In genomic region chr13:93002071-93002470, GRCh38 we compare ENCODE assay signal across 18 cellular contexts.
"Had no signal": no experiment of that assay in that cellular context is flagged by ENCODE, and none has a peak within 500 bp of the region (broad histone marks: within the 10 kb centered on the region; RNA-seq: fewer than 3 reads in every experiment).

No MANE protein-coding gene starts in this region.

- H3K4me3 ChIP-seq: body of pancreas, gastrocnemius medialis, heart left ventricle, lower lobe of right lung, pancreas, thyroid gland had no signal

- H3K36me3 ChIP-seq: gastrocnemius medialis, heart left ventricle, lower lobe of right lung, pancreas, thyroid gland had no signal

- H3K36me3 Mint-ChIP-seq: activated CD4-positive, alpha-beta memory T cell treated with anti-CD3 and anti-CD28 coated beads for 36 hours; activated CD8-positive, alpha-beta memory T cell treated with anti-CD3 and anti-CD28 coated beads, Interleukin-2, amount 10 ng/mL, durations not matched to agents 7 days and 5 days; activated naive CD4-positive, alpha-beta T cell treated with anti-CD3 and anti-CD28 coated beads, Interleukin-2, amount 10 ng/mL, durations not matched to agents 7 days and 5 days; naive B cell; stimulated activated naive B cell treated with anti-CD40 and anti-IgM and Interleukin-4, amounts not matched to agents 10 μg/mL and 1 μg/mL and 100 μg/mL, for 72 hours had no signal

- H3K4me3 Mint-ChIP-seq: activated CD4-positive, alpha-beta memory T cell treated with anti-CD3 and anti-CD28 coated beads for 36 hours; activated CD4-positive, alpha-beta T cell treated with anti-CD3 and anti-CD28 coated beads for 36 hours; activated CD8-positive, alpha-beta memory T cell treated with anti-CD3 and anti-CD28 coated beads, Interleukin-2, amount 10 ng/mL, durations not matched to agents 7 days and 5 days; activated naive CD4-positive, alpha-beta T cell treated with anti-CD3 and anti-CD28 coated beads, Interleukin-2, amount 10 ng/mL, durations not matched to agents 7 days and 5 days; naive B cell; stimulated activated naive B cell treated with anti-CD40 and anti-IgM and Interleukin-4, amounts not matched to agents 10 μg/mL and 1 μg/mL and 100 μg/mL, for 72 hours; T-helper 17 cell had no signal

- H3K4me1 ChIP-seq: body of pancreas, gastrocnemius medialis, heart left ventricle, lower lobe of right lung, pancreas, thyroid gland had no signal

- ATAC-seq: activated CD4-positive, alpha-beta T cell treated with anti-CD3 and anti-CD28 coated beads for 36 hours; activated CD8-positive, alpha-beta memory T cell treated with anti-CD3 and anti-CD28 coated beads, Interleukin-2, amount 10 ng/mL, durations not matched to agents 7 days and 5 days; body of pancreas; gastrocnemius medialis; heart left ventricle; left colon; lower lobe of right lung; pancreas; stimulated activated naive B cell treated with anti-CD40 and anti-IgM and Interleukin-4, amounts not matched to agents 10 μg/mL and 1 μg/mL and 100 μg/mL, for 72 hours; T-helper 17 cell had no signal

- H3K9me3 ChIP-seq: body of pancreas, gastrocnemius medialis, lower lobe of right lung, pancreas, thyroid gland had no signal

- H3K27me3 ChIP-seq: body of pancreas, gastrocnemius medialis, heart left ventricle, pancreas, thyroid gland had no signal

- H3K4me1 Mint-ChIP-seq: activated CD4-positive, alpha-beta T cell treated with anti-CD3 and anti-CD28 coated beads for 36 hours; activated CD8-positive, alpha-beta memory T cell treated with anti-CD3 and anti-CD28 coated beads, Interleukin-2, amount 10 ng/mL, durations not matched to agents 7 days and 5 days; activated naive CD4-positive, alpha-beta T cell treated with anti-CD3 and anti-CD28 coated beads, Interleukin-2, amount 10 ng/mL, durations not matched to agents 7 days and 5 days; naive B cell; stimulated activated naive B cell treated with anti-CD40 and anti-IgM and Interleukin-4, amounts not matched to agents 10 μg/mL and 1 μg/mL and 100 μg/mL, for 72 hours; T-helper 17 cell had no signal

- H3K27ac Mint-ChIP-seq: activated CD4-positive, alpha-beta memory T cell treated with anti-CD3 and anti-CD28 coated beads for 36 hours; activated CD4-positive, alpha-beta T cell treated with anti-CD3 and anti-CD28 coated beads for 36 hours; activated CD8-positive, alpha-beta memory T cell treated with anti-CD3 and anti-CD28 coated beads, Interleukin-2, amount 10 ng/mL, durations not matched to agents 7 days and 5 days; activated naive CD4-positive, alpha-beta T cell treated with anti-CD3 and anti-CD28 coated beads, Interleukin-2, amount 10 ng/mL, durations not matched to agents 7 days and 5 days; naive B cell; stimulated activated naive B cell treated with anti-CD40 and anti-IgM and Interleukin-4, amounts not matched to agents 10 μg/mL and 1 μg/mL and 100 μg/mL, for 72 hours; T-helper 17 cell had no signal

- FAIRE-seq: colon, endometrium, pancreas had no signal

- H3K27me3 Mint-ChIP-seq: activated CD4-positive, alpha-beta memory T cell treated with anti-CD3 and anti-CD28 coated beads for 36 hours; activated CD4-positive, alpha-beta T cell treated with anti-CD3 and anti-CD28 coated beads for 36 hours; activated CD8-positive, alpha-beta memory T cell treated with anti-CD3 and anti-CD28 coated beads, Interleukin-2, amount 10 ng/mL, durations not matched to agents 7 days and 5 days; activated naive CD4-positive, alpha-beta T cell treated with anti-CD3 and anti-CD28 coated beads, Interleukin-2, amount 10 ng/mL, durations not matched to agents 7 days and 5 days; naive B cell; stimulated activated naive B cell treated with anti-CD40 and anti-IgM and Interleukin-4, amounts not matched to agents 10 μg/mL and 1 μg/mL and 100 μg/mL, for 72 hours; T-helper 17 cell had no signal

- H3K27ac ChIP-seq: body of pancreas, gastrocnemius medialis, heart left ventricle, lower lobe of right lung, pancreas, thyroid gland had no signal

- DNase-seq: activated CD4-positive, alpha-beta memory T cell treated with anti-CD3 and anti-CD28 coated beads for 36 hours; activated CD4-positive, alpha-beta T cell treated with anti-CD3 and anti-CD28 coated beads for 36 hours; activated CD8-positive, alpha-beta memory T cell treated with anti-CD3 and anti-CD28 coated beads, Interleukin-2, amount 10 ng/mL, durations not matched to agents 7 days and 5 days; activated naive CD4-positive, alpha-beta T cell treated with anti-CD3 and anti-CD28 coated beads, Interleukin-2, amount 10 ng/mL, durations not matched to agents 7 days and 5 days; activated T-cell treated with anti-CD3 and anti-CD28 coated beads, Interleukin-2, amount 50 U/mL, for 1 hour; body of pancreas; gastrocnemius medialis; heart left ventricle; left colon; lower lobe of right lung; naive B cell; pancreas; stimulated activated CD4-positive, alpha-beta T cell treated with anti-CD3 and anti-CD28 coated beads, Interleukin-2, amount 100 ng/mL, for 48 hours; stimulated activated naive B cell treated with anti-CD40 and anti-IgM and Interleukin-4, amounts not matched to agents 10 μg/mL and 1 μg/mL and 100 μg/mL, for 72 hours; T-helper 17 cell; thyroid gland had no signal
